8 cellular contexts compared by ENCODE assay signal in the genomic region with DNA sequence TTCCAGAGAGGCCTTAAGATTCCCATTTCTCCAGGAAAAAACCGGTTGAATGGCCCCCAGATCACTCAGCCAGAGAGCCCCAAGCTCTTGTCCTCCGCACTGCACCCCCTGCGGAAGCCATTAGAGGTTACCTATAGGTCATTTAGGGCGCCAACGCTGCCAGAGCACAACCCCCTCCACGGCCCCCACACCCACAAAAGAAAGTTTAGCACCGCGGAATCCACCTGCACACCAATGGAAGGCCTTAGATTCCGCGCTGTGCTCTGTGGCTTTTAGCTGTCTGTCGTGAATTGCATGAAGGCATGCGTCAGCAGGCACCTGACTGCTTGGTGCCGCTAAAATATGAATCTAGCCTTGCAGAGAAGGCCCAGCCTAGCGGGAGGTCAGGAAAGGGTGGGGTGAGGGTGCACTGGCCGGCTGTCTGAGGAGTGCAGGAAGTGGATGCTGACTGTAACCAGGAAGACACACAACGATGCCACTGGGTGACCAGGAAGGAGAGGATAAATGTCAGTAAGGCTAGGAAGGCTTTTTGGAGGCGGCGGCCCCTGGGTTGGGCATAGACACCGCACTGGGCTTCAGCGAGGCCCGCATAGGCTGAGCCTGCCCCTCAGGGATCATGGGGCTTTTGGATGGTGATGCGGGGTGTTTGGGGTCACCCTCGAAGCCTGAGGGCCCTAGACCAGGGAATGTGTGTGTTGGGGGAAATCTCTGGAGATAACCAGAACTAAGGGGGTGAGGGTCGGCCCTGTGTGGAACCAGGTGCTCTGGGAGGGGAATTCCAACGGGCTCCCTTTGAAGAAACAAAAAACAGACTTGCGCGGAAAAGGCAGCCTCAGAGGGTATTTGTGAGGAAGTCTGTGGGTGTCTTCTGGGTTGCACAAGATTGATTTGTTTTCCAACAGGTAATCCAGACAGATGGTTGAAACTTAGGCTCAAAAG. TPM values are rescaled to one million over a fixed set of nuclear protein-coding genes. Genes with fewer than 3 reads are reported as not detected.
A peak's percentile ranks its signal among the peaks of the same experiment; 100 is the strongest.
DNase-seq lines count a peak whose midpoint lies in the region; ATAC-seq and TF ChIP-seq lines count a peak whose summit lies in the region.

No MANE protein-coding gene starts in this region.

- WGBS in stomach, 5 donors: 51 to 69% (median 62%) methylated on average over 27 of the region's 27 CpGs

- H3K9me3 Mint-ChIP-seq in CD14-positive monocyte: peaks cover 0 to 2% (median 0%) of the 10 kb centered on the region in 7 donors
- no peaks in the 10 kb centered on the region for H3K9me3 Mint-ChIP-seq in activated naive CD8-positive, alpha-beta T cell treated with anti-CD3 and anti-CD28 coated beads, Interleukin-2, amount 50 U/mL, for 24 hours
- H3K9me3 Mint-ChIP-seq in natural killer cell treated with Interleukin-12 subunit alpha and Interleukin-12 subunit beta and Interleukin-15 and Interleukin-18, amount 100 ng/mL, for 72 hours: no peaks in the 10 kb centered on the region

- peak overlapping the region; percentile 95 to 99 (median 98) for H3K27ac Mint-ChIP-seq in CD14-positive monocyte
- peak overlapping the region; percentile 96 for H3K27ac Mint-ChIP-seq in activated naive CD8-positive, alpha-beta T cell treated with anti-CD3 and anti-CD28 coated beads, Interleukin-2, amount 50 U/mL, for 24 hours
- peak overlapping the region; percentile 93 to 97 for H3K27ac Mint-ChIP-seq in natural killer cell treated with Interleukin-12 subunit alpha and Interleukin-12 subunit beta and Interleukin-15 and Interleukin-18, amount 100 ng/mL, for 72 hours

- H3K4me3 Mint-ChIP-seq in CD14-positive monocyte: peak overlapping the region; percentile 90 to 92
- H3K4me3 Mint-ChIP-seq in activated naive CD8-positive, alpha-beta T cell treated with anti-CD3 and anti-CD28 coated beads, Interleukin-2, amount 50 U/mL, for 24 hours: peak overlapping the region; percentile 91
- H3K4me3 Mint-ChIP-seq in natural killer cell treated with Interleukin-12 subunit alpha and Interleukin-12 subunit beta and Interleukin-15 and Interleukin-18, amount 100 ng/mL, for 72 hours: peak overlapping the region; percentile 95

- CTCF ChIA-PET in HEK293 (lab: Yijun Ruan, JAX): interaction anchor here (1.2 kb wide), 1 partner anchor 41 kb away, joined by 3 read pairs; no protein-coding TSS in a partner anchor

- TF ChIP-seq POLR2A in stomach (IDR thresholded peaks at IDR 0.05): no peak

- H3K9me3 ChIP-seq in HEK293 (ENCODE audit: control insufficient read depth, insufficient read depth, low read depth, low read length) (no peaks in the 10 kb centered on the region), stomach (no peaks in the 10 kb centered on the region)

- peaks cover 0 to 4% (median 0%) of the 10 kb centered on the region in 3 donors for H3K27me3 Mint-ChIP-seq in CD14-positive monocyte (ENCODE audit: low read depth in 3 of 3)
- H3K27me3 Mint-ChIP-seq in activated naive CD8-positive, alpha-beta T cell treated with anti-CD3 and anti-CD28 coated beads, Interleukin-2, amount 50 U/mL, for 24 hours: no peaks in the 10 kb centered on the region
- H3K27me3 Mint-ChIP-seq in natural killer cell treated with Interleukin-12 subunit alpha and Interleukin-12 subunit beta and Interleukin-15 and Interleukin-18, amount 100 ng/mL, for 72 hours: no peaks in the 10 kb centered on the region

- TF ChIP-seq CTCF in CD14-positive monocyte (IDR thresholded peaks at IDR 0.05): no peak
- no peak for TF ChIP-seq CTCF in HEK293 (tag by site-specific recombination; IDR thresholded peaks at IDR 0.05)
- no peak for TF ChIP-seq CTCF in stomach (IDR thresholded peaks at IDR 0.05)

- H3K36me3 ChIP-seq in HEK293 (ENCODE audit: control insufficient read depth in 2 of 2, insufficient read depth in 1 of 2, low read length in 2 of 2): peaks cover 0 to 15% of the 10 kb centered on the region in 2 experiments; a peak in 2 of 3 replicates
- H3K36me3 ChIP-seq in stomach: no peaks in the 10 kb centered on the region

- peaks cover 3 to 4% of the 10 kb centered on the region in 2 donors for H3K36me3 Mint-ChIP-seq in CD14-positive monocyte
- peaks cover 26% of the 10 kb centered on the region for H3K36me3 Mint-ChIP-seq in activated naive CD8-positive, alpha-beta T cell treated with anti-CD3 and anti-CD28 coated beads, Interleukin-2, amount 50 U/mL, for 24 hours (ENCODE audit: low read depth)
- H3K36me3 Mint-ChIP-seq in natural killer cell treated with Interleukin-12 subunit alpha and Interleukin-12 subunit beta and Interleukin-15 and Interleukin-18, amount 100 ng/mL, for 72 hours: peaks cover 5% of the 10 kb centered on the region

- H3K27me3 ChIP-seq in stomach: peaks cover 0 to 12% (median 6%) of the 10 kb centered on the region in 3 donors

- POLR2A ChIA-PET in HEK293 (lab: Yijun Ruan, JAX): interaction anchor here (0.6 to 1.4 kb wide), 4 partner anchors 7 to 111 kb away, joined by 4 to 6 read pairs (median 5); partner anchors contain the start of gene HDAC11

- peak; percentile 93 for DNase-seq in CD14-positive monocyte (ENCODE audit: low spot score)
- peak; percentile 47 to 94 (median 79) for DNase-seq in T-helper 2 cell
- DNase-seq in activated naive CD8-positive, alpha-beta T cell treated with anti-CD3 and anti-CD28 coated beads, Interleukin-2, amount 50 U/mL, for 24 hours: peak; percentile 75
- peak; percentile 71 for DNase-seq in natural killer cell treated with Interleukin-12 subunit alpha and Interleukin-12 subunit beta and Interleukin-15 and Interleukin-18, amount 100 ng/mL, for 72 hours (ENCODE audit: low spot score)
- DNase-seq in stomach: peak; percentile 30
- DNase-seq in medulla oblongata (ENCODE audit: extremely low spot score): no peak

- intact Hi-C loops in CD14-positive monocyte (cut with micrococcal nuclease): loop anchor here in 1 of 2 donors (2.0 kb wide), 1 partner anchor 30 kb away; no protein-coding TSS in a partner anchor
- intact Hi-C loops in stomach (cut with DNase I; ENCODE audit: low total_unique reads): no loop called here

- peaks cover 49% of the 10 kb centered on the region for H3K4me1 Mint-ChIP-seq in CD14-positive monocyte
- H3K4me1 Mint-ChIP-seq in activated naive CD8-positive, alpha-beta T cell treated with anti-CD3 and anti-CD28 coated beads, Interleukin-2, amount 50 U/mL, for 24 hours: peaks cover 61% of the 10 kb centered on the region
- H3K4me1 Mint-ChIP-seq in natural killer cell treated with Interleukin-12 subunit alpha and Interleukin-12 subunit beta and Interleukin-15 and Interleukin-18, amount 100 ng/mL, for 72 hours (ENCODE audit: low read depth in 2 of 2): peaks cover 30 to 36% of the 10 kb centered on the region in 2 donors

- peak; percentile 79 for ATAC-seq in activated naive CD8-positive, alpha-beta T cell treated with anti-CD3 and anti-CD28 coated beads, Interleukin-2, amount 50 U/mL, for 24 hours
- ATAC-seq in natural killer cell treated with Interleukin-12 subunit alpha and Interleukin-12 subunit beta and Interleukin-15 and Interleukin-18, amount 100 ng/mL, for 72 hours: peak; percentile 69 to 75
- ATAC-seq in HG02870 (IDR thresholded peaks at IDR 0.05; ENCODE audit: unreplicated experiment): no peak

- H3K27ac ChIP-seq in HEK293 (ENCODE audit: extremely low read depth, low read depth, low read length): no peak overlapping the region; the same call in 1 of the 2 replicates
- peak overlapping the region in 4 of 5 donors; percentile 48 to 85 (median 78) for H3K27ac ChIP-seq in stomach

- no peak for TF ChIP-seq EP300 in stomach (IDR thresholded peaks at IDR 0.05)

- H3K4me1 ChIP-seq in HEK293 (ENCODE audit: control insufficient read depth, insufficient read depth, low read length) (peaks cover 8% of the 10 kb centered on the region), stomach (peaks cover 6 to 45% (median 18%) of the 10 kb centered on the region in 4 donors)

- H3K4me3 ChIP-seq in HEK293 (ENCODE audit: low read depth, low read length) (no peak overlapping the region), stomach (peak overlapping the region; percentile 53 to 84 (median 68))

TF ChIP-seq in HEK293, 187 proteins besides CTCF, POLR2A, EP300 and RAD21 (continues in another document):
- TF ChIP-seq ZIC2 (tag by site-specific recombination; IDR thresholded peaks at IDR 0.05) (peak; percentile 14; the same call in 1 of the 2 replicates), GLIS2 (tag by site-specific recombination; IDR thresholded peaks at IDR 0.05) (0 out of 2 replicates have a peak, but pooled peaks have one; percentile 8), GFI1B (tag by site-specific recombination; IDR thresholded peaks at IDR 0.05) (no peak)
- TF ChIP-seq, protein P1, sequence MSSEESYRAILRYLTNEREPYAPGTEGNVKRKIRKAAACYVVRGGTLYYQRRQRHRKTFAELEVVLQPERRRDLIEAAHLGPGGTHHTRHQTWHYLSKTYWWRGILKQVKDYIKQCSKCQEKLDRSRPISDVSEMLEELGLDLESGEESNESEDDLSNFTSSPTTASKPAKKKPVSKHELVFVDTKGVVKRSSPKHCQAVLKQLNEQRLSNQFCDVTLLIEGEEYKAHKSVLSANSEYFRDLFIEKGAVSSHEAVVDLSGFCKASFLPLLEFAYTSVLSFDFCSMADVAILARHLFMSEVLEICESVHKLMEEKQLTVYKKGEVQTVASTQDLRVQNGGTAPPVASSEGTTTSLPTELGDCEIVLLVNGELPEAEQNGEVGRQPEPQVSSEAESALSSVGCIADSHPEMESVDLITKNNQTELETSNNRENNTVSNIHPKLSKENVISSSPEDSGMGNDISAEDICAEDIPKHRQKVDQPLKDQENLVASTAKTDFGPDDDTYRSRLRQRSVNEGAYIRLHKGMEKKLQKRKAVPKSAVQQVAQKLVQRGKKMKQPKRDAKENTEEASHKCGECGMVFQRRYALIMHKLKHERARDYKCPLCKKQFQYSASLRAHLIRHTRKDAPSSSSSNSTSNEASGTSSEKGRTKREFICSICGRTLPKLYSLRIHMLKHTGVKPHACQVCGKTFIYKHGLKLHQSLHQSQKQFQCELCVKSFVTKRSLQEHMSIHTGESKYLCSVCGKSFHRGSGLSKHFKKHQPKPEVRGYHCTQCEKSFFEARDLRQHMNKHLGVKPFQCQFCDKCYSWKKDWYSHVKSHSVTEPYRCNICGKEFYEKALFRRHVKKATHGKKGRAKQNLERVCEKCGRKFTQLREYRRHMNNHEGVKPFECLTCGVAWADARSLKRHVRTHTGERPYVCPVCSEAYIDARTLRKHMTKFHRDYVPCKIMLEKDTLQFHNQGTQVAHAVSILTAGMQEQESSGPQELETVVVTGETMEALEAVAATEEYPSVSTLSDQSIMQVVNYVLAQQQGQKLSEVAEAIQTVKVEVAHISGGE (tag by site-specific recombination; conservative IDR thresholded peaks at IDR 0.05; ENCODE audit: low read depth): no peak

RNA-seq across cellular contexts. Expression of gene NUP210, which starts 1.0 kb away (rescaled TPM):
- 10 to 100 TPM in 1 of 2 donors, 1 to 10 TPM in 1; 7.9 to 13.0 TPM for polyA plus RNA-seq in CD14-positive monocyte
- 100 to 1,000 TPM; 106 to 224 TPM for total RNA-seq in natural killer cell treated with Interleukin-12 subunit alpha and Interleukin-12 subunit beta and Interleukin-15 and Interleukin-18, amount 100 ng/mL, for 72 hours
- total RNA-seq in stomach: 10 to 100 TPM in 4 of 5 donors, 1 to 10 TPM in 1; 6.2 to 21.1 (median 16.9) TPM
- polyA plus RNA-seq in stomach: 1 to 10 TPM in 2 of 3 donors, under 1 TPM in 1; 0.92 to 4.8 (median 3.1) TPM

RNA-seq across cellular contexts. Expression of gene HDAC11, which starts 59.0 kb away (rescaled TPM):
- polyA plus RNA-seq in CD14-positive monocyte: 1 to 10 TPM; 2.9 to 3.5 TPM
- total RNA-seq in natural killer cell treated with Interleukin-12 subunit alpha and Interleukin-12 subunit beta and Interleukin-15 and Interleukin-18, amount 100 ng/mL, for 72 hours: 1 to 10 TPM; 1.8 to 3.5 TPM
- total RNA-seq in stomach: 10 to 100 TPM in 2 of 5 donors, 1 to 10 TPM in 2, not detected in 1; 4.9 to 16.2 (median 12.4) TPM
- 10 to 100 TPM; 15.4 to 16.6 (median 16.3) TPM for polyA plus RNA-seq in stomach

Comparison
In these comparisons a context has a peak if more than half of its experiments do, and no peak if none do; other contexts are left out.
1. RNA of gene NUP210, which starts 1.0 kb away (total RNA-seq): 106 to 224 TPM in natural killer cell treated with Interleukin-12 subunit alpha and Interleukin-12 subunit beta and Interleukin-15 and Interleukin-18, amount 100 ng/mL, for 72 hours; 6.2 to 21.1 TPM in stomach; every median in the first group is over 4 times any median in the second.
2. Peak in every context shown above with its lines, with median percentiles within 50 percentile points of each other: H3K27ac Mint-ChIP-seq and H3K4me3 Mint-ChIP-seq.